ENCODE assay signal across 8 cellular contexts in genomic region chr16:24987304-24988136, GRCh38. TPM values are rescaled to one million over a fixed set of nuclear protein-coding genes. Genes with fewer than 3 reads are reported as not detected.
A peak's percentile ranks its signal among the peaks of the same experiment; 100 is the strongest.
DNase-seq lines count a peak whose midpoint lies in the region; ATAC-seq and TF ChIP-seq lines count a peak whose summit lies in the region.
"Not testable (repeated sequence)": the region's sequence is repeated elsewhere in the genome, so short reads cannot be mapped to it uniquely, and the experiment has no call there.

No MANE protein-coding gene starts in this region.

- CTCF ChIA-PET in Calu3 (lab: Charles Lee), result interaction anchor here (0.6 to 1.3 kb wide), 5 partner anchors 12 to 433 kb away, joined by 3 to 9 read pairs (median 4); partner anchors contain the start of gene ARHGAP17
- CTCF ChIA-PET in activated B cell treated with CpG ODN at 0.5 μM for 24 hours (lab: Charles Lee), result interaction anchor here (2.2 kb wide), 1 partner anchor 8 kb away, joined by 5 read pairs; no protein-coding TSS in a partner anchor
- CTCF ChIA-PET in mammary epithelial cell (lab: Charles Lee; ENCODE audit: low non-redundant PET), result not testable (repeated sequence)

- H3K36me3 Mint-ChIP-seq in Calu3 (ENCODE audit: insufficient read depth, unreplicated experiment), result not testable (repeated sequence)
- H3K36me3 Mint-ChIP-seq in activated B cell treated with CpG ODN at 0.5 μM for 24 hours (ENCODE audit: low read depth), result peaks cover 22% of the 10 kb centered on the region

- H3K4me1 Mint-ChIP-seq in Calu3 (ENCODE audit: low read depth, unreplicated experiment) (peaks cover 64% of the 10 kb centered on the region), activated B cell treated with CpG ODN at 0.5 μM for 24 hours (peaks cover 97% of the 10 kb centered on the region)

- not testable (repeated sequence) for TF ChIP-seq EP300 in sigmoid colon (IDR thresholded peaks at IDR 0.05)

- in situ Hi-C loops in mammary epithelial cell (cut with MboI; ENCODE audit: low sequenced_read_pairs in 2 of 2), result not testable (repeated sequence)

- 86% methylated on average over 8 of the region's 8 CpGs for WGBS in mammary epithelial cell (ENCODE audit: low coverage, missing lambda C conversion rate)
- 68 to 71% methylated on average over 8 of the region's 8 CpGs for WGBS in lung, 2 donors
- WGBS in sigmoid colon, 2 donors, result 72 to 73% methylated on average over 8 of the region's 8 CpGs

- intact Hi-C loops in Calu3 (cut with micrococcal nuclease; ENCODE audit: unreplicated experiment) (loop anchor here (5.0 kb wide), 1 partner anchor 60 kb away; no protein-coding TSS in a partner anchor), activated B cell treated with CpG ODN at 0.5 μM for 24 hours (cut with micrococcal nuclease) (loop anchor here (1.0 kb wide), 1 partner anchor 7 kb away; no protein-coding TSS in a partner anchor), mammary epithelial cell (cut with micrococcal nuclease) (loop anchor here (5.0 kb wide), 2 partner anchors 40 to 60 kb away; no protein-coding TSS in a partner anchor)
- intact Hi-C loops in sigmoid colon (cut with DNase I); uterus (cut with DNase I; ENCODE audit: low total_unique reads): not testable (repeated sequence)

- peaks cover 35% of the 10 kb centered on the region for H3K4me1 ChIP-seq in mammary epithelial cell (ENCODE audit: insufficient read depth, low read length)
- peaks cover 25 to 70% of the 10 kb centered on the region in 2 donors for H3K4me1 ChIP-seq in lung (ENCODE audit: control insufficient read depth in 2 of 2, insufficient read depth in 2 of 2, low read length in 2 of 2)
- peaks cover 0 to 86% (median 78%) of the 10 kb centered on the region in 4 donors for H3K4me1 ChIP-seq in sigmoid colon
- peaks cover 19 to 40% of the 10 kb centered on the region in 2 donors for H3K4me1 ChIP-seq in uterus

- H3K9me3 ChIP-seq in mammary epithelial cell (replicated peaks; ENCODE audit: insufficient read depth, low read length); lung (ENCODE audit: control insufficient read depth in 2 of 2, insufficient read depth in 1 of 2, low read length in 1 of 2); sigmoid colon; uterus: not testable (repeated sequence)

- not testable (repeated sequence) for TF ChIP-seq POLR2A in sigmoid colon (IDR thresholded peaks at IDR 0.05); uterus (IDR thresholded peaks at IDR 0.05)

- DNase-seq in Calu3; activated B cell treated with CpG ODN at 0.5 μM for 24 hours; lung (ENCODE audit: low spot score); sigmoid colon; uterus: not testable (repeated sequence)
- DNase-seq in NCI-H460 (ENCODE audit: extremely low read depth, low read depth) (peak; percentile 59), mammary epithelial cell (peak; percentile 40), fibroblast of pulmonary artery (ENCODE audit: low read depth) (peak; percentile 70)

- H3K9me3 Mint-ChIP-seq in Calu3 (ENCODE audit: low read depth, unreplicated experiment); activated B cell treated with CpG ODN at 0.5 μM for 24 hours: not testable (repeated sequence)

- not testable (repeated sequence) for H2AFZ ChIP-seq in mammary epithelial cell (ENCODE audit: low read depth, low read length)

- H3K4me2 ChIP-seq in mammary epithelial cell (ENCODE audit: insufficient read depth, low read depth, low read length), result peak overlapping the region; percentile 67

- not testable (repeated sequence) for BruUV-seq in Calu3 (replicated peaks; lab: Mats Ljungman, UMichigan); mammary epithelial cell (replicated peaks; lab: Mats Ljungman, UMichigan)

- not testable (repeated sequence) for H3K36me3 ChIP-seq in mammary epithelial cell (ENCODE audit: insufficient read depth, low read length); lung (ENCODE audit: control insufficient read depth in 2 of 2, insufficient read depth in 2 of 2, low read length in 2 of 2); sigmoid colon; uterus

- POLR2A ChIA-PET in activated B cell treated with CpG ODN at 0.5 μM for 24 hours (lab: Charles Lee), result interaction anchor here (1.2 to 2.0 kb wide), 2 partner anchors 8 to 12 kb away, joined by 4 to 15 read pairs; no protein-coding TSS in a partner anchor

- H3K27ac ChIP-seq in mammary epithelial cell (ENCODE audit: insufficient read depth, low read depth, low read length) (peak overlapping the region; percentile 4), lung (ENCODE audit: low read depth in 1 of 2, low read length in 1 of 2) (peak overlapping the region; percentile 40 to 79), sigmoid colon (peak overlapping the region; percentile 63 to 87 (median 74)), uterus (peak overlapping the region; percentile 58 to 84)

- H3K9ac ChIP-seq in mammary epithelial cell (ENCODE audit: insufficient read depth, low read length), result not testable (repeated sequence)

- peak overlapping the region; percentile 32 for H3K4me3 Mint-ChIP-seq in Calu3 (ENCODE audit: low read depth, unreplicated experiment)
- peak overlapping the region; percentile 39 for H3K4me3 Mint-ChIP-seq in activated B cell treated with CpG ODN at 0.5 μM for 24 hours

- H3K79me2 ChIP-seq in mammary epithelial cell (ENCODE audit: insufficient read depth, low read length), result peaks cover 84% of the 10 kb centered on the region

- TF ChIP-seq CTCF in Calu3 (IDR thresholded peaks at IDR 0.05; ENCODE audit: unreplicated experiment); activated B cell treated with CpG ODN at 0.5 μM for 24 hours (IDR thresholded peaks at IDR 0.05); mammary epithelial cell (conservative IDR thresholded peaks at IDR 0.05 in 1 of 2, IDR thresholded peaks at IDR 0.05 in 1 of 2; ENCODE audit: extremely low read depth in 1 of 2, insufficient read depth in 1 of 2, low read depth in 1 of 2, low read length in 2 of 2); fibroblast of pulmonary artery (IDR thresholded peaks at IDR 0.05; ENCODE audit: low read length, missing control alignments); lung (IDR thresholded peaks at IDR 0.05; ENCODE audit: control extremely low read depth, extremely low read depth); sigmoid colon (IDR thresholded peaks at IDR 0.05); uterus (IDR thresholded peaks at IDR 0.05): not testable (repeated sequence)

- H3K4me3 ChIP-seq in mammary epithelial cell (replicated peaks in 1 of 3; ENCODE audit: insufficient read depth in 1 of 3, low read depth in 2 of 3, low read length in 3 of 3); lung; sigmoid colon; uterus: not testable (repeated sequence)
- H3K4me3 ChIP-seq in fibroblast of pulmonary artery (replicated peaks; ENCODE audit: low read depth, low read length), result peak overlapping the region; percentile 11

- ATAC-seq in activated B cell treated with CpG ODN at 0.5 μM for 24 hours (ENCODE audit: low read depth), result not testable (repeated sequence)
- ATAC-seq in lung (ENCODE audit: insufficient read depth, low FRiP score), result peak; percentile 4

- peak overlapping the region; percentile 49 for H3K27ac Mint-ChIP-seq in Calu3 (ENCODE audit: unreplicated experiment)
- H3K27ac Mint-ChIP-seq in activated B cell treated with CpG ODN at 0.5 μM for 24 hours, result peak overlapping the region; percentile 78

- H4K20me1 ChIP-seq in mammary epithelial cell (ENCODE audit: insufficient read depth, low read length), result not testable (repeated sequence)

- dilution Hi-C loops in mammary epithelial cell (cut with HindIII; ENCODE audit: low sequenced_read_pairs), result not testable (repeated sequence)

- not testable (repeated sequence) for H3K27me3 ChIP-seq in mammary epithelial cell (ENCODE audit: insufficient read depth, low read length); lung (ENCODE audit: control insufficient read depth, insufficient read depth); sigmoid colon; uterus

- H3K27me3 Mint-ChIP-seq in Calu3 (ENCODE audit: unreplicated experiment); activated B cell treated with CpG ODN at 0.5 μM for 24 hours: not testable (repeated sequence)

RNA-seq across cellular contexts. Expression of gene ARHGAP17, which starts 27.6 kb away (rescaled TPM):
- total RNA-seq in Calu3 (2022) (67.2 and 85.6 TPM in 2 replicates), activated B cell treated with CpG ODN at 0.5 μM for 24 hours (287 and 310 TPM in 2 replicates), mammary epithelial cell (10 to 100 TPM; 11.2 to 45.5 TPM), lung (100 to 1,000 TPM in 1 of 2 donors, 10 to 100 TPM in 1; 76.4 to 115 TPM), sigmoid colon (10 to 100 TPM; 27.1 to 44.3 (median 35.5) TPM), uterus (100 to 1,000 TPM in 1 of 4 donors, 10 to 100 TPM in 3; 50.3 to 123 (median 82.5) TPM)
- total RNA-seq in NCI-H460 (2014; rRNA removed; shearing (Covaris generic)), result 13.1 and 14.6 TPM in 2 replicates
- 15.7 and 30.7 TPM in 2 replicates for polyA plus RNA-seq in NCI-H460 (2014; cell fraction: nucleus; rRNA removed)
- polyA plus RNA-seq in mammary epithelial cell (10.4 TPM), lung (10 to 100 TPM; 26.9 to 27.8 TPM), sigmoid colon (10 to 100 TPM; 46.8 to 55.6 (median 50.6) TPM)
- polyA minus RNA-seq in mammary epithelial cell, result 93.1 TPM

Comparison
In these comparisons a context has a peak if more than half of its experiments do, and no peak if none do; other contexts are left out.
1. H3K27ac ChIP-seq: peak in every context shown above with its lines; median percentile 74 in sigmoid colon; 71 in uterus; 60 in lung; 4 in mammary epithelial cell.